In genomic region chr7:5350600-5351385, GRCh38 we compare ENCODE assay signal across 16 cellular contexts.
"Had no signal": no experiment of that assay in that cellular context is flagged by ENCODE, and none has a peak within 500 bp of the region (broad histone marks: within the 10 kb centered on the region; RNA-seq: fewer than 3 reads in every experiment).

No MANE protein-coding gene starts in this region.

- H3K4me3 ChIP-seq: heart left ventricle, smooth muscle cell, tibial artery had no signal

- DNase-seq: activated CD4-positive, alpha-beta T cell treated with anti-CD3 and anti-CD28 coated beads, Interleukin-2, amount 10 ng/mL, durations not matched to agents 7 days and 5 days; activated CD4-positive, CD25-positive, alpha-beta regulatory T cell; activated CD8-positive, alpha-beta memory T cell treated with anti-CD3 and anti-CD28 coated beads for 24 hours; activated naive CD4-positive, alpha-beta T cell treated with anti-CD3 and anti-CD28 coated beads, Interleukin-2, amount 10 ng/mL, durations not matched to agents 7 days and 5 days; cortex of kidney; effector memory CD4-positive, alpha-beta T cell; erythroblast; heart left ventricle; tibial artery had no signal

- H3K27ac Mint-ChIP-seq: activated CD4-positive, alpha-beta T cell treated with anti-CD3 and anti-CD28 coated beads, Interleukin-2, amount 10 ng/mL, durations not matched to agents 7 days and 5 days; activated naive CD4-positive, alpha-beta T cell treated with anti-CD3 and anti-CD28 coated beads, Interleukin-2, amount 10 ng/mL, durations not matched to agents 7 days and 5 days; activated T-helper 2 cell treated with anti-CD3 and anti-CD28 coated beads, Interferon-gamma antibody, Interleukin-2, Interleukin-4, amounts not matched to agents 10 μg/mL and 5 μg/mL and 100 μg/mL, durations not matched to agents 14 hours and 24 hours and 36 hours; stimulated activated effector memory CD8-positive, alpha-beta T cell treated with anti-CD3 and anti-CD28 coated beads, Interleukin-12 subunit alpha, Interleukin-12 subunit beta, amount 100 ng/mL, for 72 hours; T-helper 1 cell treated with Interleukin-12 subunit alpha and Interleukin-12 subunit beta and Interleukin-4 antibody, amounts not matched to agents 30 μg/mL and 1 μg/mL, for 36 hours had no signal

- FAIRE-seq: TTC549 had no signal

- H3K4me2 ChIP-seq: smooth muscle cell had no signal

- H3K27me3 Mint-ChIP-seq: activated CD4-positive, alpha-beta T cell treated with anti-CD3 and anti-CD28 coated beads, Interleukin-2, amount 10 ng/mL, durations not matched to agents 7 days and 5 days; activated naive CD4-positive, alpha-beta T cell treated with anti-CD3 and anti-CD28 coated beads, Interleukin-2, amount 10 ng/mL, durations not matched to agents 7 days and 5 days; central memory CD8-positive, alpha-beta T cell had no signal

- H3K9me3 Mint-ChIP-seq: activated CD4-positive, alpha-beta T cell treated with anti-CD3 and anti-CD28 coated beads, Interleukin-2, amount 10 ng/mL, durations not matched to agents 7 days and 5 days; activated naive CD4-positive, alpha-beta T cell treated with anti-CD3 and anti-CD28 coated beads, Interleukin-2, amount 10 ng/mL, durations not matched to agents 7 days and 5 days; activated T-helper 2 cell treated with anti-CD3 and anti-CD28 coated beads, Interferon-gamma antibody, Interleukin-2, Interleukin-4, amounts not matched to agents 10 μg/mL and 5 μg/mL and 100 μg/mL, durations not matched to agents 14 hours and 24 hours and 36 hours; central memory CD8-positive, alpha-beta T cell; stimulated activated effector memory CD8-positive, alpha-beta T cell treated with anti-CD3 and anti-CD28 coated beads, Interleukin-12 subunit alpha, Interleukin-12 subunit beta, amount 100 ng/mL, for 72 hours had no signal

- H3K27ac ChIP-seq: tibial artery had no signal

- H3K27me3 ChIP-seq: heart left ventricle, tibial artery had no signal

- H3K4me3 Mint-ChIP-seq: activated CD4-positive, alpha-beta T cell treated with anti-CD3 and anti-CD28 coated beads, Interleukin-2, amount 10 ng/mL, durations not matched to agents 7 days and 5 days; activated naive CD4-positive, alpha-beta T cell treated with anti-CD3 and anti-CD28 coated beads, Interleukin-2, amount 10 ng/mL, durations not matched to agents 7 days and 5 days; central memory CD8-positive, alpha-beta T cell; stimulated activated effector memory CD8-positive, alpha-beta T cell treated with anti-CD3 and anti-CD28 coated beads, Interleukin-12 subunit alpha, Interleukin-12 subunit beta, amount 100 ng/mL, for 72 hours; T-helper 1 cell treated with Interleukin-12 subunit alpha and Interleukin-12 subunit beta and Interleukin-4 antibody, amounts not matched to agents 30 μg/mL and 1 μg/mL, for 36 hours had no signal

- ATAC-seq: heart left ventricle; right cardiac atrium; stimulated activated effector memory CD8-positive, alpha-beta T cell treated with anti-CD3 and anti-CD28 coated beads, Interleukin-12 subunit alpha, Interleukin-12 subunit beta, amount 100 ng/mL, for 72 hours had no signal

- H3K9me3 ChIP-seq: heart left ventricle, tibial artery had no signal
